ENCODE assay signal across 14 cellular contexts in genomic region chr15:83992356-83993031, GRCh38.
DNase-seq lines count a peak whose midpoint lies in the region; ATAC-seq and TF ChIP-seq lines count a peak whose summit lies in the region.
"Had no signal": no experiment of that assay in that cellular context is flagged by ENCODE, and none has a peak within 500 bp of the region (broad histone marks: within the 10 kb centered on the region; RNA-seq: fewer than 3 reads in every experiment).

No MANE protein-coding gene starts in this region.

- no peak for TF ChIP-seq POLR2A in GM18505 (IDR thresholded peaks at IDR 0.05; ENCODE audit: borderline replicate concordance, extremely low read depth, insufficient read depth, insufficient read length)

- ATAC-seq in GM18505 (IDR thresholded peaks at IDR 0.05; ENCODE audit: unreplicated experiment) (peak; percentile 73), GM19467 (IDR thresholded peaks at IDR 0.05; ENCODE audit: unreplicated experiment) (peak; percentile 80), HG02885 (IDR thresholded peaks at IDR 0.05; ENCODE audit: poor library complexity, unreplicated experiment) (peak; percentile 79), HG03571 (IDR thresholded peaks at IDR 0.05; ENCODE audit: unreplicated experiment) (peak; percentile 68)
- ATAC-seq: HCT116, left cardiac atrium, PC-3 had no signal

- DNase-seq in hippocampal formation (lab: John Stamatoyannopoulos, UW), result no peak
- DNase-seq in glomerular visceral epithelial cell (ENCODE audit: extremely low spot score), result no peak
- DNase-seq in HPDE6-E6E7 (ENCODE audit: extremely low spot score), result no peak
- no peak for DNase-seq in ureter (ENCODE audit: low spot score)
- DNase-seq: activated CD4-positive, CD25-positive, alpha-beta regulatory T cell treated with anti-CD3 and anti-CD28 coated beads, Interleukin-2, amount 50 U/mL, for 72 hours; heart left ventricle; left cardiac atrium; PC-3; SW 1271 had no signal
